25 cellular contexts compared by ENCODE assay signal in the genomic region with DNA sequence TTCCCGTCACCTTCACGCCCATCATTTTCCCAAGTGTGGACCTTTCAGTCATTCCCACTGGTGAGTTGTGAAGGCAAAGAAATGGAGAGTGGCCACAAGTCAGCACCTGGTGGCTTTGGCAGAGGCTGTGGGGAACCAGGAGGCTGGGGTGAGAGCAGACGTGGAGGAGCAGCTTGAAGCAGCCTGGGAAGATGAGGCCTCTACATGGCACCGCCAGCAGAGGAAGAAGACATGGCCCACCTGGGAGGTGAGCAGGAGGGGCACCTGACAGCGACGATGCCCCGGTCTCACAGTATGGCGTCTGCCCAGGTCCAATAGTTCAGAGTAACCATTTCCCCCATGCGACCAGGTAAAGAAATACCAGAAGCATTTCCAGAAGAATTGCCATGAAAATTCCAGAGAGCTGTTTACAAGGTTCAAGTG.
"Had no signal": no experiment of that assay in that cellular context is flagged by ENCODE, and none has a peak within 500 bp of the region (broad histone marks: within the 10 kb centered on the region; RNA-seq: fewer than 3 reads in every experiment).

No MANE protein-coding gene starts in this region.

- H3K27ac Mint-ChIP-seq: effector memory CD8-positive, alpha-beta T cell; natural killer cell; stimulated activated naive CD8-positive, alpha-beta T cell treated with anti-CD3 and anti-CD28 coated beads, Interleukin-15, amount 100 ng/mL, for 72 hours had no signal

- H3K4me3 ChIP-seq: esophagus squamous epithelium, heart right ventricle, lung, prostate gland, right atrium auricular region, sigmoid colon, suprapubic skin, transverse colon, vagina had no signal

- H2AFZ ChIP-seq: parathyroid adenoma had no signal

- H3K9me3 ChIP-seq: esophagus squamous epithelium, heart right ventricle, neutrophil, prostate gland, right atrium auricular region, sigmoid colon, suprapubic skin, transverse colon, vagina had no signal

- DNase-seq: cortex of kidney; effector memory CD8-positive, alpha-beta T cell; erythroblast; esophagus squamous epithelium; foreskin melanocyte; glutamatergic neuron; heart right ventricle; hippocampal formation; mesenchymal stem cell; midbrain; natural killer cell; sigmoid colon; stimulated activated CD4-positive, alpha-beta T cell treated with anti-CD3 and anti-CD28 coated beads, Interleukin-4, amount 100 ng/mL, for 1 hour; stimulated activated CD8-positive, alpha-beta memory T cell treated with anti-CD3 and anti-CD28 coated beads, Interleukin-4, amount 100 ng/mL, for 48 hours; stimulated activated naive CD8-positive, alpha-beta T cell treated with anti-CD3 and anti-CD28 coated beads, Interleukin-15, amount 100 ng/mL, for 72 hours; transverse colon had no signal

- H3K27ac ChIP-seq: esophagus squamous epithelium, heart right ventricle, neutrophil, parathyroid adenoma, prostate gland, right atrium auricular region, sigmoid colon, suprapubic skin, transverse colon, vagina had no signal

- H3K4me1 Mint-ChIP-seq: central memory CD8-positive, alpha-beta T cell; natural killer cell; stimulated activated naive CD8-positive, alpha-beta T cell treated with anti-CD3 and anti-CD28 coated beads, Interleukin-15, amount 100 ng/mL, for 72 hours had no signal

- H3K27me3 ChIP-seq: esophagus squamous epithelium, neutrophil, right atrium auricular region, sigmoid colon, suprapubic skin, transverse colon, vagina had no signal

- H3K27me3 Mint-ChIP-seq: central memory CD8-positive, alpha-beta T cell; stimulated activated naive CD8-positive, alpha-beta T cell treated with anti-CD3 and anti-CD28 coated beads, Interleukin-15, amount 100 ng/mL, for 72 hours had no signal

- H3K4me1 ChIP-seq: esophagus squamous epithelium, heart right ventricle, parathyroid adenoma, prostate gland, right atrium auricular region, sigmoid colon, suprapubic skin, transverse colon, vagina had no signal

- H3K9ac ChIP-seq: parathyroid adenoma had no signal

- H3K9me3 Mint-ChIP-seq: central memory CD8-positive, alpha-beta T cell; effector memory CD8-positive, alpha-beta T cell; natural killer cell; stimulated activated naive CD8-positive, alpha-beta T cell treated with anti-CD3 and anti-CD28 coated beads, Interleukin-15, amount 100 ng/mL, for 72 hours had no signal

- H3K36me3 Mint-ChIP-seq: natural killer cell had no signal

- H3K4me3 Mint-ChIP-seq: central memory CD8-positive, alpha-beta T cell; effector memory CD8-positive, alpha-beta T cell; natural killer cell; stimulated activated naive CD8-positive, alpha-beta T cell treated with anti-CD3 and anti-CD28 coated beads, Interleukin-15, amount 100 ng/mL, for 72 hours had no signal

- H3K36me3 ChIP-seq: esophagus squamous epithelium, neutrophil, prostate gland, right atrium auricular region, sigmoid colon, suprapubic skin, transverse colon, vagina had no signal

- ATAC-seq: effector memory CD8-positive, alpha-beta T cell; heart right ventricle; left lobe of liver; natural killer cell; stimulated activated naive CD8-positive, alpha-beta T cell treated with anti-CD3 and anti-CD28 coated beads, Interleukin-15, amount 100 ng/mL, for 72 hours had no signal
